ENCODE assay signal across 8 cellular contexts in genomic region chr7:2632717-2633537, GRCh38. TPM values are rescaled to one million over a fixed set of nuclear protein-coding genes. Genes with fewer than 3 reads are reported as not detected.
A peak's percentile ranks its signal among the peaks of the same experiment; 100 is the strongest.
DNase-seq lines count a peak whose midpoint lies in the region; ATAC-seq, FAIRE-seq and TF ChIP-seq lines count a peak whose summit lies in the region.

No MANE protein-coding gene starts in this region.

- H3K4me3 ChIP-seq in GM12865 (ENCODE audit: low read depth, low read length) (peak overlapping the region; percentile 69), bronchial epithelial cell (ENCODE audit: low read depth, low read length) (peak overlapping the region; percentile 87)

- no peak for ATAC-seq in GM21786 (IDR thresholded peaks at IDR 0.05; ENCODE audit: unreplicated experiment)

- H3K27me3 ChIP-seq in bronchial epithelial cell (ENCODE audit: control insufficient read depth, insufficient read depth, low read length) = no peaks in the 10 kb centered on the region

- TF ChIP-seq CTCF in GM12865 (IDR thresholded peaks at IDR 0.05; ENCODE audit: insufficient read depth, low read depth, low read length, missing control alignments) (no peak), bronchial epithelial cell (IDR thresholded peaks at IDR 0.05; ENCODE audit: insufficient read depth, low read length, severe bottlenecking) (no peak)

- peak; percentile 33 for DNase-seq in GM12865 (ENCODE audit: low read depth)
- DNase-seq in M059J (ENCODE audit: low read depth) = peak; percentile 84
- peak; percentile 73 for DNase-seq in T1000 (lab: John Stamatoyannopoulos, UW)
- peak; percentile 73 for DNase-seq in bronchial epithelial cell (ENCODE audit: low read depth)
- DNase-seq in kidney glomerular epithelial cell (lab: John Stamatoyannopoulos, UW) = peak; percentile 53
- DNase-seq in stimulated activated CD4-positive, alpha-beta T cell treated with anti-CD3 and anti-CD28 coated beads, Interleukin-1b, Interleukin-23, amount 100 ng/mL, for 4 hours (ENCODE audit: low read depth in 2 of 2) = peak; percentile 34 to 43
- DNase-seq in SKM-1 treated with dmso at 0.1 percent for 144 hours (lab: John Stamatoyannopoulos, UW; ENCODE audit: unreplicated experiment) = no peak

- peaks cover 5% of the 10 kb centered on the region for H3K36me3 ChIP-seq in bronchial epithelial cell (ENCODE audit: control insufficient read depth, insufficient read depth, low read length)

- no peak for FAIRE-seq in bronchial epithelial cell (lab: Jason Lieb, UNC)

RNA-seq across cellular contexts. Expression of gene TTYH3, which starts 1.1 kb away (rescaled TPM):
- total RNA-seq in M059J (2014; rRNA removed; shearing (Covaris generic)) = 18.9 and 38.9 TPM in 2 replicates
- total RNA-seq in bronchial epithelial cell = 5.8 and 12.3 TPM in 2 replicates

RNA-seq across cellular contexts. Expression of gene AMZ1, which starts 55.1 kb away (rescaled TPM):
- 0.57 and 1.2 TPM in 2 replicates for total RNA-seq in M059J (2014; rRNA removed; shearing (Covaris generic))
- total RNA-seq in bronchial epithelial cell = not detected in 2 replicates
